ENCODE assay signal across 1 cellular context in the genomic region with DNA sequence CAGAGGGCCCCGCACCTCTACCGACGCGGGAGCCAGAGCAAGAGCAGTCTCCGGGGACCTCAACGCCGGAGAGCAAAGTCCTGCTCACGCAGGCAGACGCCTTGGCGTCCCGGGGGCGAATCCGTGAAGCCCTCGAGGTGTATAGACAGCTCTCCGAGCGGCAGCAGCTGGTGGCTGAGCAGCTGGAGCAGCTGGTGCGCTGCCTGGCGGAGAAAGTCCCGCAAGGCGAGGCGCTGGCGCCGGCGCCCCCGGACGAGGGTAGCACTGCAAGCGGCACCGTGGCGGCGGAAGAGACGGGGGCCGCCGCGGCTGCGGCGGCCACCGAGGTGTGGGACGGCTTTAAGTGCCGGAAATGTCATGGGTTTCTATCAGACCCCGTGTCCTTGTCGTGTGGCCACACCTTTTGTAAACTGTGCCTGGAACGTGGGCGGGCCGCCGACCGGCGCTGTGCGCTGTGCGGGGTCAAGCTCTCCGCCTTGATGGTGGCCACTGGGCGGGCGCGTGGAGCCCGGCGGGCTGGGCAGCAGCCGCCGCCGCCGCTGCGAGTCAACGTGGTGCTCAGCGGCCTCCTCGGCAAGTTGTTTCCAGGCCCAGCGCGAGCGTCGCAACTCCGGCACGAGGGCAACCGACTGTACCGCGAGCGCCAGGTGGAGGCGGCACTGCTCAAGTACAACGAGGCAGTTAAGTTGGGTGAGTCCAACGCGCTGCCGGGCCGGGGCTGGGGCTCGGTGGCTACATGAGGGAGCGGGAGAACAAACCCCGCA.
TF ChIP-seq lines count a peak whose summit lies in the region.

No MANE protein-coding gene starts in this region.

TF ChIP-seq in WTC11, 78 proteins besides CTCF, POLR2A, EP300 and RAD21 (continued from another document):
- TF ChIP-seq AFF4 (CRISPR knock-in tag; IDR thresholded peaks at IDR 0.05; ENCODE audit: borderline replicate concordance), result no peak
- TF ChIP-seq, protein P1, sequence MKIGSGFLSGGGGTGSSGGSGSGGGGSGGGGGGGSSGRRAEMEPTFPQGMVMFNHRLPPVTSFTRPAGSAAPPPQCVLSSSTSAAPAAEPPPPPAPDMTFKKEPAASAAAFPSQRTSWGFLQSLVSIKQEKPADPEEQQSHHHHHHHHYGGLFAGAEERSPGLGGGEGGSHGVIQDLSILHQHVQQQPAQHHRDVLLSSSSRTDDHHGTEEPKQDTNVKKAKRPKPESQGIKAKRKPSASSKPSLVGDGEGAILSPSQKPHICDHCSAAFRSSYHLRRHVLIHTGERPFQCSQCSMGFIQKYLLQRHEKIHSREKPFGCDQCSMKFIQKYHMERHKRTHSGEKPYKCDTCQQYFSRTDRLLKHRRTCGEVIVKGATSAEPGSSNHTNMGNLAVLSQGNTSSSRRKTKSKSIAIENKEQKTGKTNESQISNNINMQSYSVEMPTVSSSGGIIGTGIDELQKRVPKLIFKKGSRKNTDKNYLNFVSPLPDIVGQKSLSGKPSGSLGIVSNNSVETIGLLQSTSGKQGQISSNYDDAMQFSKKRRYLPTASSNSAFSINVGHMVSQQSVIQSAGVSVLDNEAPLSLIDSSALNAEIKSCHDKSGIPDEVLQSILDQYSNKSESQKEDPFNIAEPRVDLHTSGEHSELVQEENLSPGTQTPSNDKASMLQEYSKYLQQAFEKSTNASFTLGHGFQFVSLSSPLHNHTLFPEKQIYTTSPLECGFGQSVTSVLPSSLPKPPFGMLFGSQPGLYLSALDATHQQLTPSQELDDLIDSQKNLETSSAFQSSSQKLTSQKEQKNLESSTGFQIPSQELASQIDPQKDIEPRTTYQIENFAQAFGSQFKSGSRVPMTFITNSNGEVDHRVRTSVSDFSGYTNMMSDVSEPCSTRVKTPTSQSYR (CRISPR knock-in tag; IDR thresholded peaks at IDR 0.05), result 0 out of 2 replicates have a peak, but pooled peaks have one; percentile 34
- TF ChIP-seq, protein P2, sequence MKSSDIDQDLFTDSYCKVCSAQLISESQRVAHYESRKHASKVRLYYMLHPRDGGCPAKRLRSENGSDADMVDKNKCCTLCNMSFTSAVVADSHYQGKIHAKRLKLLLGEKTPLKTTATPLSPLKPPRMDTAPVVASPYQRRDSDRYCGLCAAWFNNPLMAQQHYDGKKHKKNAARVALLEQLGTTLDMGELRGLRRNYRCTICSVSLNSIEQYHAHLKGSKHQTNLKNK (CRISPR knock-in tag; IDR thresholded peaks at IDR 0.05), result no peak
- TF ChIP-seq ATF3 (CRISPR knock-in tag; conservative IDR thresholded peaks at IDR 0.05), result no peak
- TF ChIP-seq ZNF263 (CRISPR knock-in tag; IDR thresholded peaks at IDR 0.05; ENCODE audit: low read depth), result peak; percentile 38; the same call in 1 of the 2 replicates
- no peak for TF ChIP-seq HMGA2 (CRISPR knock-in tag; IDR thresholded peaks at IDR 0.05)
